Comparison of ENCODE assay signal across 8 cellular contexts in genomic region chr4:40749717-40750460, GRCh38. TPM values are rescaled to one million over a fixed set of nuclear protein-coding genes. Genes with fewer than 3 reads are reported as not detected.
DNase-seq lines count a peak whose midpoint lies in the region; ATAC-seq and TF ChIP-seq lines count a peak whose summit lies in the region.

A gene with protein sequence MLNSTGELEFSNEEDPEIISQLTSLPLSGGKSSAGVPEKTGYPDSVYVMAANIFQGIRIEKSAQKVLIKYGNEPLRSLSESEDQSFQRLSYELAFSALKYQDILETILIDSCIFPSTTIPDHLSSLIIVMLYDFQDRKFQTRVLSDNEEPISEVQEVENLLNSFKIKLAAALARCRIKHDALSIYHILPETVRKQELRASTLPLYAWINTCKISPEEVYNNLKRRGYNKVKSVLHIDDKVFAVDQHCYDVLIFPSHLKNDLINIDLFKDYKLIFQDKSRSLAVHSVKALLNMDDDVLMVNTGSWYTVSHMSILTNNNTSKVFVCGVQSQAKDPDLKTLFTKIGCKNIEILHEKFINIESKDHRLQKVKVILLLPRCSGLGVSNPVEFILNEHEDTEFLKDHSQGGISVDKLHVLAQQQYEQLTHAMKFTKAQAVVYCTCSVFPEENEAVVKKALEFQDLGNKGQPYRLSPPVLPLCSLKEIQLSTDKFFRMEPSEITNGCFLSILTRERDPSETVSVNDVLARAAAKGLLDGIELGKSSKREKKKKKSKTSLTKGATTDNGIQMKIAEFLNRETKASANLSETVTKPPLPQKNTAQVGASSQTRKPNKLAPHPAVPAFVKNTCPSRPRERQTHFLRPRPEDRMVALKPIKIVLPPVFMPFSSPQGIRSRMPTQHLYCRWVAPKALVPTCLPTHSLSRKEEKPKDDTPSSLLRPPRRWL (plus strand): TSS chr4:40749955. CDS start chr4:40750694, 739 bp downstream.

- peak; percentile 33 to 40 for ATAC-seq in natural killer cell treated with Interleukin-12 subunit alpha and Interleukin-12 subunit beta and Interleukin-15 and Interleukin-18, amount 100 ng/mL, for 72 hours

- H3K9me3 Mint-ChIP-seq in natural killer cell treated with Interleukin-12 subunit alpha and Interleukin-12 subunit beta and Interleukin-15 and Interleukin-18, amount 100 ng/mL, for 72 hours: no peaks in the 10 kb centered on the region

- peaks cover 25 to 40% of the 10 kb centered on the region in 2 donors for H3K27me3 Mint-ChIP-seq in natural killer cell treated with Interleukin-12 subunit alpha and Interleukin-12 subunit beta and Interleukin-15 and Interleukin-18, amount 100 ng/mL, for 72 hours

- no peaks in the 10 kb centered on the region for H3K36me3 Mint-ChIP-seq in natural killer cell treated with Interleukin-12 subunit alpha and Interleukin-12 subunit beta and Interleukin-15 and Interleukin-18, amount 100 ng/mL, for 72 hours

- peak within 1 kb of the TSS; percentile 32 for H3K4me3 Mint-ChIP-seq in natural killer cell treated with Interleukin-12 subunit alpha and Interleukin-12 subunit beta and Interleukin-15 and Interleukin-18, amount 100 ng/mL, for 72 hours

- peaks cover 2 to 5% of the 10 kb centered on the region in 2 donors for H3K4me1 Mint-ChIP-seq in natural killer cell treated with Interleukin-12 subunit alpha and Interleukin-12 subunit beta and Interleukin-15 and Interleukin-18, amount 100 ng/mL, for 72 hours (ENCODE audit: low read depth in 2 of 2)

- H3K27ac Mint-ChIP-seq in natural killer cell treated with Interleukin-12 subunit alpha and Interleukin-12 subunit beta and Interleukin-15 and Interleukin-18, amount 100 ng/mL, for 72 hours: no peak within 1 kb of the TSS

- DNase-seq in stimulated activated CD4-positive, alpha-beta T cell treated with anti-CD3 and anti-CD28 coated beads, Interleukin-12 subunit alpha, Interleukin-12 subunit beta, amount 100 ng/mL, for 4 hours: peak; percentile 11
- no peak for DNase-seq in stimulated activated CD4-positive, alpha-beta T cell treated with anti-CD3 and anti-CD28 coated beads, Interleukin-2, amount 100 ng/mL, for 48 hours
- DNase-seq in NCI-H1092 (lab: John Stamatoyannopoulos, UW): peak; percentile 78
- peak; percentile 26 to 33 for DNase-seq in activated CD4-positive, alpha-beta T cell treated with anti-CD3 and anti-CD28 coated beads, Interleukin-2, amount 50 U/mL, for 48 hours
- no peak for DNase-seq in fibroblast of mammary gland (ENCODE audit: low read depth)
- DNase-seq in natural killer cell treated with Interleukin-12 subunit alpha and Interleukin-12 subunit beta and Interleukin-15 and Interleukin-18, amount 100 ng/mL, for 72 hours (ENCODE audit: low spot score): peak; percentile 60
- DNase-seq in HCEC 1CT: no peak
- DNase-seq in OCI-M2 (lab: John Stamatoyannopoulos, UW; ENCODE audit: unreplicated experiment): no peak

- TF ChIP-seq CTCF in fibroblast of mammary gland (conservative IDR thresholded peaks at IDR 0.05; ENCODE audit: control insufficient read depth, insufficient read depth, low read depth, low read length): no peak

- peak within 1 kb of the TSS; percentile 23 for H3K4me3 ChIP-seq in fibroblast of mammary gland (ENCODE audit: control insufficient read depth, low read depth, low read length)

RNA-seq across cellular contexts. Expression of the gene that starts here (rescaled TPM):
- under 1 TPM in 1 of 2 donors, not detected in 1; 0.12 TPM for total RNA-seq in natural killer cell treated with Interleukin-12 subunit alpha and Interleukin-12 subunit beta and Interleukin-15 and Interleukin-18, amount 100 ng/mL, for 72 hours

Comparison
In these comparisons a context has a peak if more than half of its experiments do, and no peak if none do; other contexts are left out.
1. DNase-seq: peak in stimulated activated CD4-positive, alpha-beta T cell treated with anti-CD3 and anti-CD28 coated beads, Interleukin-12 subunit alpha, Interleukin-12 subunit beta, amount 100 ng/mL, for 4 hours (single experiment), NCI-H1092 (single experiment) and activated CD4-positive, alpha-beta T cell treated with anti-CD3 and anti-CD28 coated beads, Interleukin-2, amount 50 U/mL, for 48 hours (2 of 2); none in stimulated activated CD4-positive, alpha-beta T cell treated with anti-CD3 and anti-CD28 coated beads, Interleukin-2, amount 100 ng/mL, for 48 hours (0 of 2), fibroblast of mammary gland (single experiment), HCEC 1CT (single experiment) and OCI-M2 (single experiment).
2. Peak in DNase-seq and ATAC-seq in natural killer cell treated with Interleukin-12 subunit alpha and Interleukin-12 subunit beta and Interleukin-15 and Interleukin-18, amount 100 ng/mL, for 72 hours; RNA of the gene not detected or under 1 TPM.